In genomic region chr12:64673490-64674169, GRCh38 we compare ENCODE assay signal across 8 cellular contexts.
DNase-seq lines count a peak whose midpoint lies in the region; ATAC-seq and TF ChIP-seq lines count a peak whose summit lies in the region.

No MANE protein-coding gene starts in this region.

- ATAC-seq in HG03039 (IDR thresholded peaks at IDR 0.05; ENCODE audit: unreplicated experiment) (no peak), HG02970 (IDR thresholded peaks at IDR 0.05; ENCODE audit: low FRiP score, unreplicated experiment) (no peak)

- DNase-seq in NCI-H2107 treated with DMSO at 0.1 percent for 48 hours (lab: John Stamatoyannopoulos, UW; ENCODE audit: unreplicated experiment) = peak; percentile 72
- DNase-seq in breast epithelium (ENCODE audit: low spot score in 2 of 2) = no peak
- no peak for DNase-seq in osteocyte (ENCODE audit: extremely low spot score, unreplicated experiment)
- no peak for DNase-seq in EL
- DNase-seq in NOMO-1 treated with DMSO at 0.1 percent for 48 hours (lab: John Stamatoyannopoulos, UW; ENCODE audit: unreplicated experiment) = no peak

- H3K4me1 Mint-ChIP-seq in osteocyte (ENCODE audit: unreplicated experiment) = peaks cover 74% of the 10 kb centered on the region

- intact Hi-C loops in breast epithelium (cut with DNase I; ENCODE audit: low total_unique reads) = no loop called here

- H3F3A ChIP-seq in DOHH2 (ENCODE audit: control insufficient read depth, insufficient read depth) = peaks cover 12% of the 10 kb centered on the region

- peaks cover 32% of the 10 kb centered on the region for H4K20me1 ChIP-seq in DOHH2 (ENCODE audit: control insufficient read depth, insufficient read depth, low read depth, low read length)

- no peaks in the 10 kb centered on the region for H3K36me3 Mint-ChIP-seq in osteocyte (ENCODE audit: unreplicated experiment)

- H3K4me3 ChIP-seq in DOHH2 (ENCODE audit: low read length) (no peak overlapping the region), breast epithelium (no peak overlapping the region)

- peaks cover 94% of the 10 kb centered on the region for H3K79me2 ChIP-seq in DOHH2 (ENCODE audit: control insufficient read depth, low read length)

- TF ChIP-seq CTCF in DOHH2 (IDR thresholded peaks at IDR 0.05; ENCODE audit: low read depth, low read length, poor library complexity, severe bottlenecking) (no peak), breast epithelium (IDR thresholded peaks at IDR 0.05) (no peak), osteocyte (IDR thresholded peaks at IDR 0.05) (no peak)

- H3K27ac ChIP-seq in DOHH2 (ENCODE audit: low read depth, low read length) (peak overlapping the region; percentile 19), breast epithelium (peak overlapping the region; percentile 3 to 48)

- H3K4me3 Mint-ChIP-seq in osteocyte (ENCODE audit: unreplicated experiment) = peak overlapping the region; percentile 26

- no peaks in the 10 kb centered on the region for H3K27me3 Mint-ChIP-seq in osteocyte (ENCODE audit: unreplicated experiment)

- no peaks in the 10 kb centered on the region for H3K9me3 Mint-ChIP-seq in osteocyte (ENCODE audit: unreplicated experiment)

- no peak for TF ChIP-seq POLR2A in breast epithelium (IDR thresholded peaks at IDR 0.05)

- H3K27me3 ChIP-seq in DOHH2 (ENCODE audit: control insufficient read depth, low read length) (no peaks in the 10 kb centered on the region), breast epithelium (no peaks in the 10 kb centered on the region)

- H3K9me2 ChIP-seq in DOHH2 (replicated peaks; ENCODE audit: control insufficient read depth, low read length) = no peaks in the 10 kb centered on the region

- peaks cover 90% of the 10 kb centered on the region for H3K4me1 ChIP-seq in DOHH2 (ENCODE audit: control insufficient read depth, low read length)
- peaks cover 0 to 28% of the 10 kb centered on the region in 2 donors for H3K4me1 ChIP-seq in breast epithelium

- H3K4me2 ChIP-seq in DOHH2 (ENCODE audit: low read length) = peak overlapping the region; percentile 49

- H3K9me3 ChIP-seq in DOHH2 (ENCODE audit: control insufficient read depth, insufficient read depth, low read length) (no peaks in the 10 kb centered on the region), breast epithelium (no peaks in the 10 kb centered on the region)

- H3K27ac Mint-ChIP-seq in osteocyte (ENCODE audit: unreplicated experiment) = peak overlapping the region; percentile 75

- H3K36me3 ChIP-seq in DOHH2 (ENCODE audit: control insufficient read depth, low read length) (peaks cover 19% of the 10 kb centered on the region), breast epithelium (no peaks in the 10 kb centered on the region)
